Comparison of ENCODE assay signal across 34 cellular contexts in genomic region chr19:6156033-6156432, GRCh38. TPM values are rescaled to one million over a fixed set of nuclear protein-coding genes. Genes with fewer than 3 reads are reported as not detected.
"Had no signal": no experiment of that assay in that cellular context is flagged by ENCODE, and none has a peak within 500 bp of the region (broad histone marks: within the 10 kb centered on the region; RNA-seq: fewer than 3 reads in every experiment).

No MANE protein-coding gene starts in this region.

- H3K4me3 ChIP-seq: ovary, psoas muscle, skin epidermis, smooth muscle cell, spleen, suprapubic skin, testis, tibial artery, transverse colon, upper lobe of right lung, uterus had no signal

- H3K9me3 ChIP-seq: testis, transverse colon, upper lobe of right lung, uterus had no signal

- H3K36me3 ChIP-seq: ovary, spleen, suprapubic skin, tibial artery, transverse colon, upper lobe of right lung, uterus had no signal

- H3K27me3 ChIP-seq: ovary, spleen, suprapubic skin, testis, tibial artery, transverse colon, upper lobe of right lung, uterus had no signal

- H3K4me1 ChIP-seq: parathyroid adenoma, psoas muscle, suprapubic skin, testis, tibial artery, transverse colon, upper lobe of right lung, uterus had no signal

- DNase-seq: naive thymus-derived CD8-positive, alpha-beta T cell; nephron progenitor cell; occipital lobe; ovary; posterior cingulate gyrus; psoas muscle; right cardiac atrium; spleen; stimulated activated CD4-positive, alpha-beta T cell treated with anti-CD3 and anti-CD28 coated beads, Interleukin-12 subunit alpha, Interleukin-12 subunit beta, amount 100 ng/mL, for 4 hours; stimulated activated CD4-positive, alpha-beta T cell treated with anti-CD3 and anti-CD28 coated beads, Interleukin-1b, Interleukin-23, amount 100 ng/mL, for 48 hours; stimulated activated CD4-positive, alpha-beta T cell treated with anti-CD3 and anti-CD28 coated beads, Interleukin-4, amount 100 ng/mL, for 1 hour; stimulated activated CD4-positive, alpha-beta T cell treated with anti-CD3 and anti-CD28 coated beads, Interleukin-4, amount 100 ng/mL, for 4 hours; stimulated activated CD8-positive, alpha-beta memory T cell treated with anti-CD3 and anti-CD28 coated beads, Interleukin-4, amount 100 ng/mL, for 48 hours; stimulated activated naive CD4-positive, alpha-beta T cell; stimulated activated naive CD8-positive, alpha-beta T cell treated with anti-CD3 and anti-CD28 coated beads, Interleukin-15, amount 100 ng/mL, for 72 hours; stimulated activated naive CD8-positive, alpha-beta T cell treated with anti-CD3 and anti-CD28 coated beads, Interleukin-15, Interleukin-2, amounts not matched to agents 100 U/mL and 50 U/mL, for 24 hours; substantia nigra; testis; tibial artery; transverse colon; upper lobe of right lung; uterus had no signal

- ATAC-seq: naive thymus-derived CD8-positive, alpha-beta T cell; natural killer cell treated with Interleukin-12 subunit alpha and Interleukin-12 subunit beta and Interleukin-15 and Interleukin-18, amount 100 ng/mL, for 72 hours; psoas muscle; right cardiac atrium; sciatic nerve; stimulated activated memory B cell treated with anti-CD40 and anti-IgM and Interleukin-4, amounts not matched to agents 10 μg/mL and 1 μg/mL and 100 μg/mL, for 72 hours; stimulated activated naive CD8-positive, alpha-beta T cell treated with anti-CD3 and anti-CD28 coated beads, Interleukin-15, amount 100 ng/mL, for 72 hours; stimulated activated naive CD8-positive, alpha-beta T cell treated with anti-CD3 and anti-CD28 coated beads, Interleukin-15, Interleukin-2, amounts not matched to agents 100 U/mL and 50 U/mL, for 24 hours; upper lobe of right lung had no signal

- H3K9ac ChIP-seq: parathyroid adenoma had no signal

- H3K27ac ChIP-seq: ovary, parathyroid adenoma, psoas muscle, skin epidermis, spleen, suprapubic skin, testis, tibial artery, transverse colon, upper lobe of right lung, uterus had no signal

- H2AFZ ChIP-seq: parathyroid adenoma had no signal

- H3K4me2 ChIP-seq: smooth muscle cell had no signal

- H3K79me2 ChIP-seq: parathyroid adenoma had no signal

RNA-seq across cellular contexts. Expression of gene ACSBG2, which starts 20.6 kb away (rescaled TPM):
- total RNA-seq: naive thymus-derived CD8-positive, alpha-beta T cell; natural killer cell treated with Interleukin-12 subunit alpha and Interleukin-12 subunit beta and Interleukin-15 and Interleukin-18, amount 100 ng/mL, for 72 hours; neural crest cell; osteoblast; ovary; progenitor cell of endocrine pancreas; psoas muscle; renal cortical epithelial cell; right cardiac atrium; sciatic nerve; smooth muscle cell; spleen; suprapubic skin; transverse colon; upper lobe of right lung; urinary bladder; uterus had no signal
- polyA plus RNA-seq: psoas muscle, right cardiac atrium, smooth muscle cell, urinary bladder had no signal
